In the genomic region with DNA sequence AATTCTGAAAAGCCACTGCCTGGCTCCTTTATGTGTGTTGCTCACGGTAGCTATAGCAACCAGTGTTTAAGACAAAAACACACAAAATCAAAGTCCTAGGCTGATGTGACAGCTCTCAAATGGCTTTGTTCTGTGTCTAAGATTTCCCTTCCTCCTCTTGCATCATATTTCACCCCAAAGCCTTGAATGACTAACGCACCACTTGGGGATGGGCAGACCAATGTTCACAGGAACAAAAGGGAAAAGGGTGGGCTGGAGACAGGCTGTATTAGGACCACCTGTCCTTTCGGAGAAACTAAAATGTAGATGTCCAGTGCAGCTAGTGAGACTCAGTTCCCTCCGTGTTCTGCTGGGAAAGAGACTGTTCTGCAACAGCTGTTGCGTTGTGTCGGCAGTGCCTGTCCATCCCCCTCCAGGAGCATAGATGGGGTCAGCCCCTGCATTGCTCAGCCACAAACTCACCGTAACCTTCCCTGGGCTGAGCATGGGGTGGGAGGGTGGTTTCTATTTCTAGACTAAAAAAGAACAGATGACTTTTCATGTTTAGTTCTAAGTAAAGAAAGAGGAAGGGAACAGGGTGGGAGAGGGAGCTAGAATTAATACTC, we compare ENCODE assay signal across 8 cellular contexts. TPM values are rescaled to one million over a fixed set of nuclear protein-coding genes. Genes with fewer than 3 reads are reported as not detected.
DNase-seq lines count a peak whose midpoint lies in the region; ATAC-seq and TF ChIP-seq lines count a peak whose summit lies in the region.

No MANE protein-coding gene starts in this region.

- POLR2A ChIA-PET in PC-9 (lab: Charles Lee; ENCODE audit: unreplicated experiment) = no interaction called here

- H3K4me2 ChIP-seq in BLaER1 treated with 17β-estradiol and CSF1 and Interleukin-3, amounts not matched to agents 10 nM and 100 nM = peak overlapping the region in 10 of 11 experiments; percentile 12 to 69 (median 34); a peak in 14 of 22 replicates
- peak overlapping the region; percentile 9; the same call in 1 of the 2 replicates for H3K4me2 ChIP-seq in PC-9

- peak; percentile 80 for ATAC-seq in gastroesophageal sphincter

- peak overlapping the region in 3 of 11 experiments; percentile 7 to 43 (median 18); a peak in 3 of 22 replicates for H3K27ac ChIP-seq in BLaER1 treated with 17β-estradiol and CSF1 and Interleukin-3, amounts not matched to agents 10 nM and 100 nM
- no peak overlapping the region for H3K27ac ChIP-seq in PC-9
- H3K27ac ChIP-seq in gastroesophageal sphincter = peak overlapping the region in 3 of 4 donors; percentile 53 to 61 (median 54)
- H3K27ac ChIP-seq in skeletal muscle tissue (ENCODE audit: low read depth, low read length) = no peak overlapping the region

- no peaks in the 10 kb centered on the region for H3K27me3 ChIP-seq in BLaER1 treated with 17β-estradiol and CSF1 and Interleukin-3, amounts not matched to agents 10 nM and 100 nM
- H3K27me3 ChIP-seq in H7 (ENCODE audit: control insufficient read depth, insufficient read depth, low read length) (no peaks in the 10 kb centered on the region), PC-9 (ENCODE audit: insufficient read depth, low read depth) (no peaks in the 10 kb centered on the region), gastroesophageal sphincter (no peaks in the 10 kb centered on the region), skeletal muscle tissue (ENCODE audit: control insufficient read depth in 3 of 3, insufficient read depth in 3 of 3, low read length in 3 of 3) (no peaks in the 10 kb centered on the region)

- TF ChIP-seq EP300 in gastroesophageal sphincter (IDR thresholded peaks at IDR 0.05) = no peak

- H3K36me3 ChIP-seq in BLaER1 treated with 17β-estradiol and CSF1 and Interleukin-3, amounts not matched to agents 10 nM and 100 nM = no peaks in the 10 kb centered on the region
- H3K36me3 ChIP-seq in H7 (replicated peaks; ENCODE audit: control insufficient read depth, insufficient read depth, low read length) (no peaks in the 10 kb centered on the region), PC-9 (ENCODE audit: low read depth) (no peaks in the 10 kb centered on the region), gastroesophageal sphincter (no peaks in the 10 kb centered on the region), skeletal muscle tissue (ENCODE audit: control insufficient read depth in 3 of 3, insufficient read depth in 3 of 3, low read length in 3 of 3) (no peaks in the 10 kb centered on the region)

- 21 to 35% methylated on average over 3 to 7 of the region's 7 CpGs for WGBS in gastroesophageal sphincter (ENCODE audit: low coverage in 1 of 2), 2 donors

- CTCF ChIA-PET in PC-9 (lab: Charles Lee) = no interaction called here

- H2AFZ ChIP-seq in PC-9 = no peak overlapping the region

- H3K9me2 ChIP-seq in PC-9 (ENCODE audit: insufficient read depth) = no peaks in the 10 kb centered on the region

- H3K9me3 ChIP-seq in BLaER1 treated with 17β-estradiol and CSF1 and Interleukin-3, amounts not matched to agents 10 nM and 100 nM (replicated peaks in 1 of 11) = peaks cover 0 to 4% (median 0%) of the 10 kb centered on the region in 11 experiments; a peak in 1 of 22 replicates
- H3K9me3 ChIP-seq in PC-9 (ENCODE audit: insufficient read depth, low read depth) = no peaks in the 10 kb centered on the region
- no peaks in the 10 kb centered on the region for H3K9me3 ChIP-seq in gastroesophageal sphincter
- no peaks in the 10 kb centered on the region for H3K9me3 ChIP-seq in skeletal muscle tissue (ENCODE audit: control insufficient read depth in 3 of 3, low read length in 3 of 3)

- no peak overlapping the region for H3K9ac ChIP-seq in BLaER1 treated with 17β-estradiol and CSF1 and Interleukin-3, amounts not matched to agents 10 nM and 100 nM
- H3K9ac ChIP-seq in skeletal muscle tissue (ENCODE audit: low read depth in 1 of 3, low read length in 3 of 3) = no peak overlapping the region

- no peaks in the 10 kb centered on the region for H4K20me1 ChIP-seq in BLaER1 treated with 17β-estradiol and CSF1 and Interleukin-3, amounts not matched to agents 10 nM and 100 nM
- H4K20me1 ChIP-seq in PC-9 (ENCODE audit: insufficient read depth) = no peaks in the 10 kb centered on the region

- H3K4me1 ChIP-seq in BLaER1 treated with 17β-estradiol and CSF1 and Interleukin-3, amounts not matched to agents 10 nM and 100 nM = peaks cover 0 to 15% (median 9%) of the 10 kb centered on the region in 10 experiments; a peak in 12 of 20 replicates
- H3K4me1 ChIP-seq in PC-9 (replicated peaks; ENCODE audit: insufficient read depth) (peaks cover 11% of the 10 kb centered on the region), gastroesophageal sphincter (peaks cover 0 to 19% (median 0%) of the 10 kb centered on the region in 3 donors), skeletal muscle tissue (ENCODE audit: control insufficient read depth in 3 of 3, insufficient read depth in 3 of 3, low read length in 3 of 3) (peaks cover 2 to 4% (median 3%) of the 10 kb centered on the region in 3 donors)

- TF ChIP-seq POLR2A in gastroesophageal sphincter (IDR thresholded peaks at IDR 0.05) = no peak

- H3K4me3 ChIP-seq in BLaER1 treated with 17β-estradiol and CSF1 and Interleukin-3, amounts not matched to agents 10 nM and 100 nM = no peak overlapping the region
- no peak overlapping the region for H3K4me3 ChIP-seq in H7 (ENCODE audit: insufficient read depth, low read depth, low read length)
- H3K4me3 ChIP-seq in PC-9 = no peak overlapping the region
- H3K4me3 ChIP-seq in gastroesophageal sphincter = peak overlapping the region in 1 of 2 donors; percentile 15
- peak overlapping the region; percentile 8 to 49 (median 25) for H3K4me3 ChIP-seq in skeletal muscle tissue (ENCODE audit: low read length in 3 of 3)

- TF ChIP-seq CTCF in PC-9 (conservative IDR thresholded peaks at IDR 0.05) = no peak
- no peak for TF ChIP-seq CTCF in gastroesophageal sphincter (IDR thresholded peaks at IDR 0.05)

- H3K79me2 ChIP-seq in PC-9 (ENCODE audit: low read depth) = no peaks in the 10 kb centered on the region

- intact Hi-C loops in PC-9 (cut with micrococcal nuclease; ENCODE audit: unreplicated experiment) = no loop called here

- DNase-seq in H7 = peak; percentile 9
- peak; percentile 5 to 81 for DNase-seq in PC-9
- no peak for DNase-seq in GM19240 (ENCODE audit: insufficient read length, low spot score)
- DNase-seq in D341Med (ENCODE audit: low spot score) = no peak
- no peak for DNase-seq in NCI-H345 (lab: John Stamatoyannopoulos, UW)

- no TSS peak for BruUV-seq in PC-9 (replicated peaks; lab: Mats Ljungman, UMichigan)

- H3F3A ChIP-seq in PC-9 (ENCODE audit: insufficient read depth, low read depth) = no peaks in the 10 kb centered on the region

RNA-seq across cellular contexts. Expression of a gene that starts 26.8 kb away (rescaled TPM):
- total RNA-seq in H7 (2014; rRNA removed; shearing (Covaris generic)) = 11.4 and 13.7 TPM in 2 replicates
- total RNA-seq in PC-9 (2021) (70.7 and 110 TPM in 2 replicates), gastroesophageal sphincter (100 to 1,000 TPM in 1 of 4 donors, 10 to 100 TPM in 3; 64.0 to 124 (median 87.3) TPM), skeletal muscle tissue (36.5 TPM)

Comparison
In these comparisons a context has a peak if more than half of its experiments do, and no peak if none do; other contexts are left out.
1. H3K27ac ChIP-seq: peak in gastroesophageal sphincter (3 of 4); none in PC-9 (single experiment) and skeletal muscle tissue (single experiment).
2. H3K4me3 ChIP-seq: peak in skeletal muscle tissue (3 of 3); none in BLaER1 treated with 17β-estradiol and CSF1 and Interleukin-3, amounts not matched to agents 10 nM and 100 nM (0 of 10), H7 (single experiment) and PC-9 (single experiment).
3. DNase-seq: peak in H7 (single experiment) and PC-9 (2 of 2); none in GM19240 (single experiment), D341Med (single experiment) and NCI-H345 (single experiment).